1 cellular context compared by ENCODE assay signal in the genomic region with DNA sequence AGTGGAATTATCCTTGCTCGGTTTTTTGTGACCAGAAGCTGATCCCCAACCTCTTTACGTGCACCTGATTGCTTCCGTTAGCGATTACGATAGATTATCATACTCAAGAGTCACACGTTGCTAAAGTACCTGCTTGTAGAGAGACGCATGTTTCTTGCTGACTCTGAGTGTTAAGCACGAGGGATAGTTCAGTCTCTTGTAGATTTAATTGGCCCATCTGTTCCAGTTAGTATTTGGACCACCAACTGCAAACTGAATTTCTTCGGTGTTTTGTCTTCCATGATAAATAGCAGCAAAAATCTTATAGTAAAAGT.
TF ChIP-seq lines count a peak whose summit lies in the region.

No MANE protein-coding gene starts in this region.

TF ChIP-seq in K562, 482 proteins besides CTCF, POLR2A, EP300 and RAD21 (continued from another document and continues in another):
- TF ChIP-seq, protein P1, sequence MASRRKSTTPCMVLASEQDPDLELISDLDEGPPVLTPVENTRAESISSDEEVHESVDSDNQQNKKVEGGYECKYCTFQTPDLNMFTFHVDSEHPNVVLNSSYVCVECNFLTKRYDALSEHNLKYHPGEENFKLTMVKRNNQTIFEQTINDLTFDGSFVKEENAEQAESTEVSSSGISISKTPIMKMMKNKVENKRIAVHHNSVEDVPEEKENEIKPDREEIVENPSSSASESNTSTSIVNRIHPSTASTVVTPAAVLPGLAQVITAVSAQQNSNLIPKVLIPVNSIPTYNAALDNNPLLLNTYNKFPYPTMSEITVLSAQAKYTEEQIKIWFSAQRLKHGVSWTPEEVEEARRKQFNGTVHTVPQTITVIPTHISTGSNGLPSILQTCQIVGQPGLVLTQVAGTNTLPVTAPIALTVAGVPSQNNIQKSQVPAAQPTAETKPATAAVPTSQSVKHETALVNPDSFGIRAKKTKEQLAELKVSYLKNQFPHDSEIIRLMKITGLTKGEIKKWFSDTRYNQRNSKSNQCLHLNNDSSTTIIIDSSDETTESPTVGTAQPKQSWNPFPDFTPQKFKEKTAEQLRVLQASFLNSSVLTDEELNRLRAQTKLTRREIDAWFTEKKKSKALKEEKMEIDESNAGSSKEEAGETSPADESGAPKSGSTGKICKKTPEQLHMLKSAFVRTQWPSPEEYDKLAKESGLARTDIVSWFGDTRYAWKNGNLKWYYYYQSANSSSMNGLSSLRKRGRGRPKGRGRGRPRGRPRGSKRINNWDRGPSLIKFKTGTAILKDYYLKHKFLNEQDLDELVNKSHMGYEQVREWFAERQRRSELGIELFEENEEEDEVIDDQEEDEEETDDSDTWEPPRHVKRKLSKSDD (conservative IDR thresholded peaks at IDR 0.05; ENCODE audit: low read length), result no peak
- TF ChIP-seq CHD4 (IDR thresholded peaks at IDR 0.05; ENCODE audit: insufficient read depth, insufficient replicate concordance, low read depth, low read length, poor library complexity, severe bottlenecking), result no peak
- no peak for TF ChIP-seq ESRRA (IDR thresholded peaks at IDR 0.05; ENCODE audit: borderline replicate concordance, low read depth)
- TF ChIP-seq NFATC3 (IDR thresholded peaks at IDR 0.05), result no peak
- TF ChIP-seq SRF (CRISPR knock-in tag; IDR thresholded peaks at IDR 0.05), result no peak
- no peak for TF ChIP-seq ZNF143 (CRISPR knock-in tag; IDR thresholded peaks at IDR 0.05)
- peak; percentile 2 for TF ChIP-seq TAF9B (IDR thresholded peaks at IDR 0.05; ENCODE audit: partially characterized antibody)
- no peak for TF ChIP-seq FOS (IDR thresholded peaks at IDR 0.05; ENCODE audit: extremely low read depth, insufficient read length)
- TF ChIP-seq, protein P2, sequence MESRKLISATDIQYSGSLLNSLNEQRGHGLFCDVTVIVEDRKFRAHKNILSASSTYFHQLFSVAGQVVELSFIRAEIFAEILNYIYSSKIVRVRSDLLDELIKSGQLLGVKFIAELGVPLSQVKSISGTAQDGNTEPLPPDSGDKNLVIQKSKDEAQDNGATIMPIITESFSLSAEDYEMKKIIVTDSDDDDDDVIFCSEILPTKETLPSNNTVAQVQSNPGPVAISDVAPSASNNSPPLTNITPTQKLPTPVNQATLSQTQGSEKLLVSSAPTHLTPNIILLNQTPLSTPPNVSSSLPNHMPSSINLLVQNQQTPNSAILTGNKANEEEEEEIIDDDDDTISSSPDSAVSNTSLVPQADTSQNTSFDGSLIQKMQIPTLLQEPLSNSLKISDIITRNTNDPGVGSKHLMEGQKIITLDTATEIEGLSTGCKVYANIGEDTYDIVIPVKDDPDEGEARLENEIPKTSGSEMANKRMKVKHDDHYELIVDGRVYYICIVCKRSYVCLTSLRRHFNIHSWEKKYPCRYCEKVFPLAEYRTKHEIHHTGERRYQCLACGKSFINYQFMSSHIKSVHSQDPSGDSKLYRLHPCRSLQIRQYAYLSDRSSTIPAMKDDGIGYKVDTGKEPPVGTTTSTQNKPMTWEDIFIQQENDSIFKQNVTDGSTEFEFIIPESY (CRISPR knock-in tag; IDR thresholded peaks at IDR 0.05), result no peak
- no peak; a peak in 1 of 4 replicates for TF ChIP-seq FOXK2 (conservative IDR thresholded peaks at IDR 0.05 in 1 of 2, IDR thresholded peaks at IDR 0.05 in 1 of 2; ENCODE audit: low read depth in 2 of 2)
- no peak for TF ChIP-seq SETDB1 (IDR thresholded peaks at IDR 0.05; ENCODE audit: low read length)
- TF ChIP-seq, protein P3, sequence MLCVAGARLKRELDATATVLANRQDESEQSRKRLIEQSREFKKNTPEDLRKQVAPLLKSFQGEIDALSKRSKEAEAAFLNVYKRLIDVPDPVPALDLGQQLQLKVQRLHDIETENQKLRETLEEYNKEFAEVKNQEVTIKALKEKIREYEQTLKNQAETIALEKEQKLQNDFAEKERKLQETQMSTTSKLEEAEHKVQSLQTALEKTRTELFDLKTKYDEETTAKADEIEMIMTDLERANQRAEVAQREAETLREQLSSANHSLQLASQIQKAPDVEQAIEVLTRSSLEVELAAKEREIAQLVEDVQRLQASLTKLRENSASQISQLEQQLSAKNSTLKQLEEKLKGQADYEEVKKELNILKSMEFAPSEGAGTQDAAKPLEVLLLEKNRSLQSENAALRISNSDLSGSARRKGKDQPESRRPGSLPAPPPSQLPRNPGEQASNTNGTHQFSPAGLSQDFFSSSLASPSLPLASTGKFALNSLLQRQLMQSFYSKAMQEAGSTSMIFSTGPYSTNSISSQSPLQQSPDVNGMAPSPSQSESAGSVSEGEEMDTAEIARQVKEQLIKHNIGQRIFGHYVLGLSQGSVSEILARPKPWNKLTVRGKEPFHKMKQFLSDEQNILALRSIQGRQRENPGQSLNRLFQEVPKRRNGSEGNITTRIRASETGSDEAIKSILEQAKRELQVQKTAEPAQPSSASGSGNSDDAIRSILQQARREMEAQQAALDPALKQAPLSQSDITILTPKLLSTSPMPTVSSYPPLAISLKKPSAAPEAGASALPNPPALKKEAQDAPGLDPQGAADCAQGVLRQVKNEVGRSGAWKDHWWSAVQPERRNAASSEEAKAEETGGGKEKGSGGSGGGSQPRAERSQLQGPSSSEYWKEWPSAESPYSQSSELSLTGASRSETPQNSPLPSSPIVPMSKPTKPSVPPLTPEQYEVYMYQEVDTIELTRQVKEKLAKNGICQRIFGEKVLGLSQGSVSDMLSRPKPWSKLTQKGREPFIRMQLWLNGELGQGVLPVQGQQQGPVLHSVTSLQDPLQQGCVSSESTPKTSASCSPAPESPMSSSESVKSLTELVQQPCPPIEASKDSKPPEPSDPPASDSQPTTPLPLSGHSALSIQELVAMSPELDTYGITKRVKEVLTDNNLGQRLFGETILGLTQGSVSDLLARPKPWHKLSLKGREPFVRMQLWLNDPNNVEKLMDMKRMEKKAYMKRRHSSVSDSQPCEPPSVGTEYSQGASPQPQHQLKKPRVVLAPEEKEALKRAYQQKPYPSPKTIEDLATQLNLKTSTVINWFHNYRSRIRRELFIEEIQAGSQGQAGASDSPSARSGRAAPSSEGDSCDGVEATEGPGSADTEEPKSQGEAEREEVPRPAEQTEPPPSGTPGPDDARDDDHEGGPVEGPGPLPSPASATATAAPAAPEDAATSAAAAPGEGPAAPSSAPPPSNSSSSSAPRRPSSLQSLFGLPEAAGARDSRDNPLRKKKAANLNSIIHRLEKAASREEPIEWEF (CRISPR knock-in tag; IDR thresholded peaks at IDR 0.05), result 0 out of 2 replicates have a peak, but pooled peaks have one; percentile 60
- TF ChIP-seq SMAD1 (IDR thresholded peaks at IDR 0.05; ENCODE audit: low read depth, low read length, partially characterized antibody), result peak; percentile 13
- TF ChIP-seq NFYB (IDR thresholded peaks at IDR 0.05; ENCODE audit: extremely low read depth, insufficient read length), result no peak
- TF ChIP-seq MTA2 (IDR thresholded peaks at IDR 0.05; ENCODE audit: low read depth), result no peak
- TF ChIP-seq, protein P4, sequence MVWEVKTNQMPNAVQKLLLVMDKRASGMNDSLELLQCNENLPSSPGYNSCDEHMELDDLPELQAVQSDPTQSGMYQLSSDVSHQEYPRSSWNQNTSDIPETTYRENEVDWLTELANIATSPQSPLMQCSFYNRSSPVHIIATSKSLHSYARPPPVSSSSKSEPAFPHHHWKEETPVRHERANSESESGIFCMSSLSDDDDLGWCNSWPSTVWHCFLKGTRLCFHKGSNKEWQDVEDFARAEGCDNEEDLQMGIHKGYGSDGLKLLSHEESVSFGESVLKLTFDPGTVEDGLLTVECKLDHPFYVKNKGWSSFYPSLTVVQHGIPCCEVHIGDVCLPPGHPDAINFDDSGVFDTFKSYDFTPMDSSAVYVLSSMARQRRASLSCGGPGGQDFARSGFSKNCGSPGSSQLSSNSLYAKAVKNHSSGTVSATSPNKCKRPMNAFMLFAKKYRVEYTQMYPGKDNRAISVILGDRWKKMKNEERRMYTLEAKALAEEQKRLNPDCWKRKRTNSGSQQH (CRISPR knock-in tag; IDR thresholded peaks at IDR 0.05), result no peak
- TF ChIP-seq NFXL1 (CRISPR knock-in tag; IDR thresholded peaks at IDR 0.05), result no peak
- 0 out of 2 replicates have a peak, but pooled peaks have one; percentile 24 for TF ChIP-seq ZNF253 (CRISPR knock-in tag; conservative IDR thresholded peaks at IDR 0.05)
- TF ChIP-seq, protein P5, sequence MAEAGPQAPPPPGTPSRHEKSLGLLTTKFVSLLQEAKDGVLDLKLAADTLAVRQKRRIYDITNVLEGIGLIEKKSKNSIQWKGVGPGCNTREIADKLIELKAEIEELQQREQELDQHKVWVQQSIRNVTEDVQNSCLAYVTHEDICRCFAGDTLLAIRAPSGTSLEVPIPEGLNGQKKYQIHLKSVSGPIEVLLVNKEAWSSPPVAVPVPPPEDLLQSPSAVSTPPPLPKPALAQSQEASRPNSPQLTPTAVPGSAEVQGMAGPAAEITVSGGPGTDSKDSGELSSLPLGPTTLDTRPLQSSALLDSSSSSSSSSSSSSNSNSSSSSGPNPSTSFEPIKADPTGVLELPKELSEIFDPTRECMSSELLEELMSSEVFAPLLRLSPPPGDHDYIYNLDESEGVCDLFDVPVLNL (CRISPR knock-in tag; IDR thresholded peaks at IDR 0.05; ENCODE audit: low read depth), result no peak
- no peak for TF ChIP-seq TCF3 (CRISPR knock-in tag; IDR thresholded peaks at IDR 0.05)
- TF ChIP-seq RBFOX2 (IDR thresholded peaks at IDR 0.05; ENCODE audit: low read depth, low read length), result no peak
- no peak for TF ChIP-seq ZNF586 (CRISPR knock-in tag; conservative IDR thresholded peaks at IDR 0.05)
- TF ChIP-seq, protein P6, sequence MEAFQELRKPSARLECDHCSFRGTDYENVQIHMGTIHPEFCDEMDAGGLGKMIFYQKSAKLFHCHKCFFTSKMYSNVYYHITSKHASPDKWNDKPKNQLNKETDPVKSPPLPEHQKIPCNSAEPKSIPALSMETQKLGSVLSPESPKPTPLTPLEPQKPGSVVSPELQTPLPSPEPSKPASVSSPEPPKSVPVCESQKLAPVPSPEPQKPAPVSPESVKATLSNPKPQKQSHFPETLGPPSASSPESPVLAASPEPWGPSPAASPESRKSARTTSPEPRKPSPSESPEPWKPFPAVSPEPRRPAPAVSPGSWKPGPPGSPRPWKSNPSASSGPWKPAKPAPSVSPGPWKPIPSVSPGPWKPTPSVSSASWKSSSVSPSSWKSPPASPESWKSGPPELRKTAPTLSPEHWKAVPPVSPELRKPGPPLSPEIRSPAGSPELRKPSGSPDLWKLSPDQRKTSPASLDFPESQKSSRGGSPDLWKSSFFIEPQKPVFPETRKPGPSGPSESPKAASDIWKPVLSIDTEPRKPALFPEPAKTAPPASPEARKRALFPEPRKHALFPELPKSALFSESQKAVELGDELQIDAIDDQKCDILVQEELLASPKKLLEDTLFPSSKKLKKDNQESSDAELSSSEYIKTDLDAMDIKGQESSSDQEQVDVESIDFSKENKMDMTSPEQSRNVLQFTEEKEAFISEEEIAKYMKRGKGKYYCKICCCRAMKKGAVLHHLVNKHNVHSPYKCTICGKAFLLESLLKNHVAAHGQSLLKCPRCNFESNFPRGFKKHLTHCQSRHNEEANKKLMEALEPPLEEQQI (IDR thresholded peaks at IDR 0.05), result no peak
- TF ChIP-seq RB1 (IDR thresholded peaks at IDR 0.05; ENCODE audit: low read depth), result no peak
- TF ChIP-seq TBP (optimal IDR thresholded peaks at IDR 0.05; ENCODE audit: low read depth, low read length), result no peak
- no peak for TF ChIP-seq RBM14 (IDR thresholded peaks at IDR 0.05; ENCODE audit: borderline replicate concordance, insufficient read depth, low read depth, low read length)
- TF ChIP-seq RNF2 (IDR thresholded peaks at IDR 0.05), result no peak
- 0 out of 2 replicates have a peak, but pooled peaks have one; percentile 14 for TF ChIP-seq SMARCE1 (IDR thresholded peaks at IDR 0.05)
- no peak for TF ChIP-seq CBFB (CRISPR knock-in tag; IDR thresholded peaks at IDR 0.05)
- no peak for TF ChIP-seq FOXK1 (CRISPR knock-in tag; IDR thresholded peaks at IDR 0.05; ENCODE audit: borderline replicate concordance)
- TF ChIP-seq, protein P7, sequence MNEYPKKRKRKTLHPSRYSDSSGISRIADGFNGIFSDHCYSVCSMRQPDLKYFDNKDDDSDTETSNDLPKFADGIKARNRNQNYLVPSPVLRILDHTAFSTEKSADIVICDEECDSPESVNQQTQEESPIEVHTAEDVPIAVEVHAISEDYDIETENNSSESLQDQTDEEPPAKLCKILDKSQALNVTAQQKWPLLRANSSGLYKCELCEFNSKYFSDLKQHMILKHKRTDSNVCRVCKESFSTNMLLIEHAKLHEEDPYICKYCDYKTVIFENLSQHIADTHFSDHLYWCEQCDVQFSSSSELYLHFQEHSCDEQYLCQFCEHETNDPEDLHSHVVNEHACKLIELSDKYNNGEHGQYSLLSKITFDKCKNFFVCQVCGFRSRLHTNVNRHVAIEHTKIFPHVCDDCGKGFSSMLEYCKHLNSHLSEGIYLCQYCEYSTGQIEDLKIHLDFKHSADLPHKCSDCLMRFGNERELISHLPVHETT (CRISPR knock-in tag; conservative IDR thresholded peaks at IDR 0.05 in 1 of 2, IDR thresholded peaks at IDR 0.05 in 1 of 2), result no peak; a peak in 1 of 4 replicates
- TF ChIP-seq HMG20B (CRISPR knock-in tag; IDR thresholded peaks at IDR 0.05), result no peak
- TF ChIP-seq XRCC4 (IDR thresholded peaks at IDR 0.05; ENCODE audit: extremely low read depth, insufficient read depth, insufficient read length), result no peak
- no peak for TF ChIP-seq ZNF133 (CRISPR knock-in tag; IDR thresholded peaks at IDR 0.05)
- no peak for TF ChIP-seq TGIF2 (CRISPR knock-in tag; IDR thresholded peaks at IDR 0.05)
- no peak for TF ChIP-seq PCBP2 (IDR thresholded peaks at IDR 0.05; ENCODE audit: low read depth, low read length, poor library complexity, severe bottlenecking)
- no peak for TF ChIP-seq TOE1 (IDR thresholded peaks at IDR 0.05; ENCODE audit: borderline replicate concordance)
- TF ChIP-seq TOE1 (CRISPR knock-in tag; IDR thresholded peaks at IDR 0.05; ENCODE audit: borderline replicate concordance, low read depth), result no peak
- peak; percentile 48; the same call in 1 of the 2 replicates for TF ChIP-seq FOXJ2 (tag; IDR thresholded peaks at IDR 0.05)
